In genomic region chr22:19515654-19516377, GRCh38 we compare ENCODE assay signal across 16 cellular contexts. TPM values are rescaled to one million over a fixed set of nuclear protein-coding genes. Genes with fewer than 3 reads are reported as not detected.
DNase-seq lines count a peak whose midpoint lies in the region; ATAC-seq and TF ChIP-seq lines count a peak whose summit lies in the region.
"Had no signal": no experiment of that assay in that cellular context is flagged by ENCODE, and none has a peak within 500 bp of the region (broad histone marks: within the 10 kb centered on the region; RNA-seq: fewer than 3 reads in every experiment).

No MANE protein-coding gene starts in this region.

- peaks cover 9% of the 10 kb centered on the region for H3K36me3 Mint-ChIP-seq in type B pancreatic cell

- no peaks in the 10 kb centered on the region for H3K27me3 ChIP-seq in SJCRH30
- H3K27me3 ChIP-seq: BLaER1 had no signal

- peak overlapping the region; percentile 86 for H3K27ac ChIP-seq in SJCRH30
- H3K27ac ChIP-seq: 22Rv1, BLaER1 had no signal

- no peaks in the 10 kb centered on the region for H3K27me3 Mint-ChIP-seq in type B pancreatic cell
- H3K27me3 Mint-ChIP-seq: IgD-negative memory B cell had no signal

- H3K36me3 ChIP-seq in SJCRH30 = peaks cover 35% of the 10 kb centered on the region

- no peak for ATAC-seq in left lobe of liver
- ATAC-seq in GM18870 (IDR thresholded peaks at IDR 0.05; ENCODE audit: unreplicated experiment) = no peak
- no peak for ATAC-seq in HG02623 (IDR thresholded peaks at IDR 0.05; ENCODE audit: unreplicated experiment)
- ATAC-seq in HG02885 (IDR thresholded peaks at IDR 0.05; ENCODE audit: poor library complexity, unreplicated experiment) = no peak
- ATAC-seq: SK-N-SH treated with all-trans-retinoic acid at 6 μM for 48 hours had no signal

- H3K27ac Mint-ChIP-seq in type B pancreatic cell = no peak overlapping the region
- H3K27ac Mint-ChIP-seq: IgD-negative memory B cell had no signal

- H3K4me3 Mint-ChIP-seq in type B pancreatic cell = no peak overlapping the region

- no peak for TF ChIP-seq CTCF in type B pancreatic cell (conservative IDR thresholded peaks at IDR 0.05)

- peak; percentile 47 for DNase-seq in activated effector memory CD4-positive, alpha-beta T cell treated with anti-CD3 and anti-CD28 coated beads, Interleukin-2, amount 50 U/mL, for 16 hours
- no peak for DNase-seq in activated effector memory CD4-positive, alpha-beta T cell treated with Interleukin-2 at 50 U/mL for 16 hours
- DNase-seq in SJCRH30 = no peak
- DNase-seq in left lobe of liver (ENCODE audit: low spot score) = peak; percentile 39
- DNase-seq in type B pancreatic cell (ENCODE audit: extremely low spot score, unreplicated experiment) = peak; percentile 58
- DNase-seq: H7, NCI-H1436, NCI-H446 had no signal

- H3K9me3 Mint-ChIP-seq in type B pancreatic cell = peaks cover 6% of the 10 kb centered on the region

- H3K4me3 ChIP-seq in SJCRH30 = no peak overlapping the region
- H3K4me3 ChIP-seq: BLaER1 had no signal

- peaks cover 20% of the 10 kb centered on the region for H3K4me1 ChIP-seq in SJCRH30
- H3K4me1 ChIP-seq: BLaER1 had no signal

- H3K9me3 ChIP-seq in SJCRH30 (replicated peaks) = no peaks in the 10 kb centered on the region
- H3K9me3 ChIP-seq: BLaER1 had no signal

- no peaks in the 10 kb centered on the region for H3K4me1 Mint-ChIP-seq in type B pancreatic cell (ENCODE audit: unreplicated experiment)

RNA-seq across cellular contexts. Expression of gene CLDN5, which starts 8.4 kb away (rescaled TPM):
- 0.04 and 0.20 TPM in 2 replicates for total RNA-seq in SJCRH30 (2014; rRNA removed; shearing (Covaris generic))
- total RNA-seq in left lobe of liver (10.4 TPM), type B pancreatic cell (ENCODE audit: low replicate concordance) (1.00 and 2.2 TPM in 2 replicates)
- total RNA-seq: HT-29 had no signal

RNA-seq across cellular contexts. Expression of gene CDC45, which starts 36.1 kb away (rescaled TPM):
- 48.4 and 56.0 TPM in 2 replicates for total RNA-seq in SJCRH30 (2014; rRNA removed; shearing (Covaris generic))
- total RNA-seq in left lobe of liver (0.65 TPM), type B pancreatic cell (ENCODE audit: low replicate concordance) (10.6 and 19.0 TPM in 2 replicates)

RNA-seq across cellular contexts. Expression of gene UFD1, which starts 36.8 kb away (rescaled TPM):
- total RNA-seq in SJCRH30 (2014; rRNA removed; shearing (Covaris generic)) = 91.8 and 98.1 TPM in 2 replicates
- 28.4 TPM for total RNA-seq in left lobe of liver
- total RNA-seq in type B pancreatic cell (ENCODE audit: low replicate concordance) = 52.4 and 56.1 TPM in 2 replicates

Comparison
In these comparisons a context has a peak if more than half of its experiments do, and no peak if none do; other contexts are left out.
1. DNase-seq: peak in activated effector memory CD4-positive, alpha-beta T cell treated with anti-CD3 and anti-CD28 coated beads, Interleukin-2, amount 50 U/mL, for 16 hours (single experiment), left lobe of liver (single experiment) and type B pancreatic cell (single experiment); none in activated effector memory CD4-positive, alpha-beta T cell treated with Interleukin-2 at 50 U/mL for 16 hours (single experiment) and SJCRH30 (0 of 2).